ENCODE assay signal across 11 cellular contexts in the genomic region with DNA sequence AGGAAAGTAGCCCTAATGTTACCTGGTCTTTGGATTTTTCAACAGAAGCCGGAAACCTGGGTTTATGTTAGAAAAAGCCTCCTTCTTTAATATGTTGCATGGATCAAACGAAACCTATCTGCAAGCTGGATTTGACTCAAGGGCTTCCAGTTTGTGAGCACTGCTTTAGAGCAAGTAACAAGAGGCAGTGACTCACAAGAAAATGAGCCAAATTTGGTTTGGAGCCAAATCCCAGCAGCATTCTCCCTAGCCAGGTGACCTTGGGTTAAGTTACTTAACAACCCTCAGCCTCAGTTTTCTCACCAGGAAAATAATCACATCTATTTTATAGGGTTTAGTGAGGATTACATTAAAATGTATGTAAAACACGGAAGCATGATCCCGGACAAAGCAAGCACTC.
A peak's percentile ranks its signal among the peaks of the same experiment; 100 is the strongest.
DNase-seq lines count a peak whose midpoint lies in the region; ATAC-seq, FAIRE-seq and TF ChIP-seq lines count a peak whose summit lies in the region.
"Had no signal": no experiment of that assay in that cellular context is flagged by ENCODE, and none has a peak within 500 bp of the region (broad histone marks: within the 10 kb centered on the region; RNA-seq: fewer than 3 reads in every experiment).

No MANE protein-coding gene starts in this region.

- no peak overlapping the region for H3K4me3 ChIP-seq in MG63
- no peak overlapping the region for H3K4me3 ChIP-seq in epithelial cell of esophagus (ENCODE audit: low read length)
- no peak overlapping the region for H3K4me3 ChIP-seq in osteoblast (ENCODE audit: insufficient read depth, low read length)

- H3K27me3 ChIP-seq in MG63 = peaks cover 2% of the 10 kb centered on the region; the same call in 1 of the 2 replicates
- peaks cover 53% of the 10 kb centered on the region for H3K27me3 ChIP-seq in osteoblast (ENCODE audit: insufficient read depth, low read length)

- no peak overlapping the region for H3K4me2 ChIP-seq in osteoblast (ENCODE audit: insufficient read depth, low read length)

- FAIRE-seq in D721Med (lab: Jason Lieb, UNC) = no peak

- peak; percentile 67 for DNase-seq in EH (ENCODE audit: low read depth)
- peak; percentile 27 for DNase-seq in MG63
- DNase-seq in epithelial cell of esophagus (ENCODE audit: low read depth) = peak; percentile 92
- peak; percentile 82 for DNase-seq in osteoblast (ENCODE audit: insufficient read length, low spot score, missing footprints)
- no peak for DNase-seq in activated CD4-positive, alpha-beta T cell treated with anti-CD3 and anti-CD28 coated beads for 4 hours
- no peak for DNase-seq in activated CD4-positive, alpha-beta T cell treated with anti-CD3 and anti-CD28 coated beads for 1 hour
- no peak for DNase-seq in D721Med (ENCODE audit: insufficient read length, low spot score)
- DNase-seq: activated CD4-positive, alpha-beta T cell treated with anti-CD3 and anti-CD28 coated beads for 36 hours; GDM1 had no signal

- H3K27ac ChIP-seq in osteoblast (ENCODE audit: low read depth, low read length) = no peak overlapping the region

- peaks cover 3% of the 10 kb centered on the region for H4K20me1 ChIP-seq in osteoblast (ENCODE audit: insufficient read depth, low read length)

- TF ChIP-seq CTCF in epithelial cell of esophagus (IDR thresholded peaks at IDR 0.05; ENCODE audit: insufficient read depth, low read depth, low read length, missing control alignments) = no peak
- no peak for TF ChIP-seq CTCF in osteoblast (IDR thresholded peaks at IDR 0.05; ENCODE audit: extremely low read depth, low read depth, low read length)
- no peak for TF ChIP-seq CTCF in D721Med (IDR thresholded peaks at IDR 0.05; ENCODE audit: insufficient read depth, missing control alignments)

- H2AFZ ChIP-seq in osteoblast (ENCODE audit: low read length) = no peak overlapping the region

- H3K4me1 ChIP-seq in osteoblast (ENCODE audit: insufficient read depth, low read length) = peaks cover 10% of the 10 kb centered on the region

- H3K9me3 ChIP-seq in MG63 = no peaks in the 10 kb centered on the region
- no peaks in the 10 kb centered on the region for H3K9me3 ChIP-seq in osteoblast (ENCODE audit: low read depth, low read length)

- ATAC-seq in GM21576 (IDR thresholded peaks at IDR 0.05; ENCODE audit: unreplicated experiment) = no peak
- ATAC-seq: activated CD4-positive, alpha-beta T cell treated with anti-CD3 and anti-CD28 coated beads for 36 hours; Panc1 had no signal

- H3K36me3 ChIP-seq in MG63 (no peaks in the 10 kb centered on the region), osteoblast (ENCODE audit: insufficient read depth, low read length) (no peaks in the 10 kb centered on the region)

- H3K79me2 ChIP-seq in osteoblast (ENCODE audit: insufficient read depth, low read length) = no peaks in the 10 kb centered on the region

Comparison
In these comparisons a context has a peak if more than half of its experiments do, and no peak if none do; other contexts are left out.
1. DNase-seq: peak in EH (single experiment), MG63 (single experiment), epithelial cell of esophagus (single experiment) and osteoblast (single experiment); none in activated CD4-positive, alpha-beta T cell treated with anti-CD3 and anti-CD28 coated beads for 4 hours (0 of 2), activated CD4-positive, alpha-beta T cell treated with anti-CD3 and anti-CD28 coated beads for 1 hour (single experiment) and D721Med (single experiment).